In genomic region chr2:26112201-26112600, GRCh38 we compare ENCODE assay signal across 1 cellular context.
TF ChIP-seq lines count a peak whose summit lies in the region.

No MANE protein-coding gene starts in this region.

TF ChIP-seq in GM12878, 131 proteins besides CTCF, POLR2A, EP300 and RAD21 (continued from another document):
- no peak for TF ChIP-seq REST (IDR thresholded peaks at IDR 0.05; ENCODE audit: low read depth, low read length)
- no peak for TF ChIP-seq NFXL1 (IDR thresholded peaks at IDR 0.05; ENCODE audit: borderline replicate concordance)
- TF ChIP-seq MYB (IDR thresholded peaks at IDR 0.05; ENCODE audit: borderline replicate concordance, low read depth, low read length), result no peak
- TF ChIP-seq NFIC (IDR thresholded peaks at IDR 0.05; ENCODE audit: low read depth, low read length), result no peak
TF ChIP-seq in GM12878: peak in this region for 0.
